1 cellular context compared by ENCODE assay signal in the genomic region with DNA sequence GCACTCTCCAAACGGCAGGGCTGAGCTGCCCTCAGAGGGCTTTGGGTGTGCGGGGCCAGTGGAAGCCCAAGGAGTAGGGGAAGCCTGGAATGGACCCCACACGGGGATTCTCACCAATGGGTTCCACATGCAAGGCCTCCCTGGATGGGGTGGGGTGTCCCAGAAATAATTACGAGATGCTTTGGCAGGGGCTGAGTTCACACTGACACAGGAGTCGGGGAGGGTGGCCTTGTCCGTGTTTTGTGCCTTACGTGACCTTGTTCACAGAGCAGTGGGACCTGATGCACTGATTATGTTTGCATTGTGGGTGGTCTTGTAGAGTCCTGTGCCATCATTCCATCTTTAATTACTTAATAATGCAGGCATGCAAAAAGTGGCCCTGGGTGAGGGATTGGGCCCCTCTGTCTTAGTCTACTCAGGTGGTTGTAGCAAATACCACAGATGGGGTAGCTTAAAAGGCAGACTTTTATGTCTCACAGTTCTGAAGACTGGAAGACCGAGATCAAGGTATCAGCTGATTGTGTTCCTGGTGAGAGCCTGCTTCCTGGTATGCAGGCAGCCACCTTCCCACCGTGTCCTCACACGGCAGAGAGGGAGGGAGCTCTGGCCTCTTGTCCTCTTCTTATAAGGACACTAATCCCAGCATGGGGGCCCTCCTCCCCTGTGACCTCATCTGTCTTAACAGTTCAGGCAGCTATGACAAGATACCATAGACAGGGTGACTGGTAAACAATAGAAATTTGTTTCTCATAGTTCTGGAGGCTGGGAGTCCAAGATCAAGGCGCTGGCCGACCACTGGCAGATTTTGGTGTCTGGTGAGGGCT.
TF ChIP-seq lines count a peak whose summit lies in the region.

No MANE protein-coding gene starts in this region.

TF ChIP-seq in GM23338, 12 proteins besides CTCF, POLR2A, EP300 and RAD21 (continued from another document):
- TF ChIP-seq REST (IDR thresholded peaks at IDR 0.05; ENCODE audit: unreplicated experiment) (no peak), EZH2 (IDR thresholded peaks at IDR 0.05; ENCODE audit: low read depth, unreplicated experiment) (no peak), ETS1 (IDR thresholded peaks at IDR 0.05) (no peak)
